In genomic region chr21:44703731-44704635, GRCh38 we compare ENCODE assay signal across 1 cellular context.
A peak's percentile ranks its signal among the peaks of the same experiment; 100 is the strongest.
TF ChIP-seq lines count a peak whose summit lies in the region.

No MANE protein-coding gene starts in this region.

TF ChIP-seq in HepG2, 621 proteins besides CTCF, POLR2A, EP300 and RAD21:
- TF ChIP-seq GTF2F1 (IDR thresholded peaks at IDR 0.05; ENCODE audit: low read length): no peak
- 0 out of 2 replicates have a peak, but pooled peaks have one; percentile 2 for TF ChIP-seq JUN (CRISPR knock-in tag; IDR thresholded peaks at IDR 0.05)
- no peak for TF ChIP-seq ZNF724P (CRISPR knock-in tag; IDR thresholded peaks at IDR 0.05; ENCODE audit: borderline replicate concordance)
- no peak for TF ChIP-seq ZNF589 (CRISPR knock-in tag; conservative IDR thresholded peaks at IDR 0.05)
- no peak for TF ChIP-seq REPIN1 (CRISPR knock-in tag; IDR thresholded peaks at IDR 0.05; ENCODE audit: borderline replicate concordance, low read depth)
- TF ChIP-seq DNMT3B (CRISPR knock-in tag; conservative IDR thresholded peaks at IDR 0.05): no peak
- no peak for TF ChIP-seq ZFP90 (CRISPR knock-in tag; IDR thresholded peaks at IDR 0.05; ENCODE audit: borderline replicate concordance)
- no peak for TF ChIP-seq ZBTB44 (CRISPR knock-in tag; IDR thresholded peaks at IDR 0.05)
